ENCODE assay signal across 1 cellular context in genomic region chr1:175564119-175564518, GRCh38.
TF ChIP-seq lines count a peak whose summit lies in the region.

No MANE protein-coding gene starts in this region.

TF ChIP-seq in H1, 55 proteins besides CTCF, POLR2A, EP300 and RAD21:
- TF ChIP-seq, protein P1, sequence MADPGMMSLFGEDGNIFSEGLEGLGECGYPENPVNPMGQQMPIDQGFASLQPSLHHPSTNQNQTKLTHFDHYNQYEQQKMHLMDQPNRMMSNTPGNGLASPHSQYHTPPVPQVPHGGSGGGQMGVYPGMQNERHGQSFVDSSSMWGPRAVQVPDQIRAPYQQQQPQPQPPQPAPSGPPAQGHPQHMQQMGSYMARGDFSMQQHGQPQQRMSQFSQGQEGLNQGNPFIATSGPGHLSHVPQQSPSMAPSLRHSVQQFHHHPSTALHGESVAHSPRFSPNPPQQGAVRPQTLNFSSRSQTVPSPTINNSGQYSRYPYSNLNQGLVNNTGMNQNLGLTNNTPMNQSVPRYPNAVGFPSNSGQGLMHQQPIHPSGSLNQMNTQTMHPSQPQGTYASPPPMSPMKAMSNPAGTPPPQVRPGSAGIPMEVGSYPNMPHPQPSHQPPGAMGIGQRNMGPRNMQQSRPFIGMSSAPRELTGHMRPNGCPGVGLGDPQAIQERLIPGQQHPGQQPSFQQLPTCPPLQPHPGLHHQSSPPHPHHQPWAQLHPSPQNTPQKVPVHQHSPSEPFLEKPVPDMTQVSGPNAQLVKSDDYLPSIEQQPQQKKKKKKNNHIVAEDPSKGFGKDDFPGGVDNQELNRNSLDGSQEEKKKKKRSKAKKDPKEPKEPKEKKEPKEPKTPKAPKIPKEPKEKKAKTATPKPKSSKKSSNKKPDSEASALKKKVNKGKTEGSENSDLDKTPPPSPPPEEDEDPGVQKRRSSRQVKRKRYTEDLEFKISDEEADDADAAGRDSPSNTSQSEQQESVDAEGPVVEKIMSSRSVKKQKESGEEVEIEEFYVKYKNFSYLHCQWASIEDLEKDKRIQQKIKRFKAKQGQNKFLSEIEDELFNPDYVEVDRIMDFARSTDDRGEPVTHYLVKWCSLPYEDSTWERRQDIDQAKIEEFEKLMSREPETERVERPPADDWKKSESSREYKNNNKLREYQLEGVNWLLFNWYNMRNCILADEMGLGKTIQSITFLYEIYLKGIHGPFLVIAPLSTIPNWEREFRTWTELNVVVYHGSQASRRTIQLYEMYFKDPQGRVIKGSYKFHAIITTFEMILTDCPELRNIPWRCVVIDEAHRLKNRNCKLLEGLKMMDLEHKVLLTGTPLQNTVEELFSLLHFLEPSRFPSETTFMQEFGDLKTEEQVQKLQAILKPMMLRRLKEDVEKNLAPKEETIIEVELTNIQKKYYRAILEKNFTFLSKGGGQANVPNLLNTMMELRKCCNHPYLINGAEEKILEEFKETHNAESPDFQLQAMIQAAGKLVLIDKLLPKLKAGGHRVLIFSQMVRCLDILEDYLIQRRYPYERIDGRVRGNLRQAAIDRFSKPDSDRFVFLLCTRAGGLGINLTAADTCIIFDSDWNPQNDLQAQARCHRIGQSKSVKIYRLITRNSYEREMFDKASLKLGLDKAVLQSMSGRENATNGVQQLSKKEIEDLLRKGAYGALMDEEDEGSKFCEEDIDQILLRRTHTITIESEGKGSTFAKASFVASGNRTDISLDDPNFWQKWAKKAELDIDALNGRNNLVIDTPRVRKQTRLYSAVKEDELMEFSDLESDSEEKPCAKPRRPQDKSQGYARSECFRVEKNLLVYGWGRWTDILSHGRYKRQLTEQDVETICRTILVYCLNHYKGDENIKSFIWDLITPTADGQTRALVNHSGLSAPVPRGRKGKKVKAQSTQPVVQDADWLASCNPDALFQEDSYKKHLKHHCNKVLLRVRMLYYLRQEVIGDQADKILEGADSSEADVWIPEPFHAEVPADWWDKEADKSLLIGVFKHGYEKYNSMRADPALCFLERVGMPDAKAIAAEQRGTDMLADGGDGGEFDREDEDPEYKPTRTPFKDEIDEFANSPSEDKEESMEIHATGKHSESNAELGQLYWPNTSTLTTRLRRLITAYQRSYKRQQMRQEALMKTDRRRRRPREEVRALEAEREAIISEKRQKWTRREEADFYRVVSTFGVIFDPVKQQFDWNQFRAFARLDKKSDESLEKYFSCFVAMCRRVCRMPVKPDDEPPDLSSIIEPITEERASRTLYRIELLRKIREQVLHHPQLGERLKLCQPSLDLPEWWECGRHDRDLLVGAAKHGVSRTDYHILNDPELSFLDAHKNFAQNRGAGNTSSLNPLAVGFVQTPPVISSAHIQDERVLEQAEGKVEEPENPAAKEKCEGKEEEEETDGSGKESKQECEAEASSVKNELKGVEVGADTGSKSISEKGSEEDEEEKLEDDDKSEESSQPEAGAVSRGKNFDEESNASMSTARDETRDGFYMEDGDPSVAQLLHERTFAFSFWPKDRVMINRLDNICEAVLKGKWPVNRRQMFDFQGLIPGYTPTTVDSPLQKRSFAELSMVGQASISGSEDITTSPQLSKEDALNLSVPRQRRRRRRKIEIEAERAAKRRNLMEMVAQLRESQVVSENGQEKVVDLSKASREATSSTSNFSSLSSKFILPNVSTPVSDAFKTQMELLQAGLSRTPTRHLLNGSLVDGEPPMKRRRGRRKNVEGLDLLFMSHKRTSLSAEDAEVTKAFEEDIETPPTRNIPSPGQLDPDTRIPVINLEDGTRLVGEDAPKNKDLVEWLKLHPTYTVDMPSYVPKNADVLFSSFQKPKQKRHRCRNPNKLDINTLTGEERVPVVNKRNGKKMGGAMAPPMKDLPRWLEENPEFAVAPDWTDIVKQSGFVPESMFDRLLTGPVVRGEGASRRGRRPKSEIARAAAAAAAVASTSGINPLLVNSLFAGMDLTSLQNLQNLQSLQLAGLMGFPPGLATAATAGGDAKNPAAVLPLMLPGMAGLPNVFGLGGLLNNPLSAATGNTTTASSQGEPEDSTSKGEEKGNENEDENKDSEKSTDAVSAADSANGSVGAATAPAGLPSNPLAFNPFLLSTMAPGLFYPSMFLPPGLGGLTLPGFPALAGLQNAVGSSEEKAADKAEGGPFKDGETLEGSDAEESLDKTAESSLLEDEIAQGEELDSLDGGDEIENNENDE (IDR thresholded peaks at IDR 0.05; ENCODE audit: insufficient replicate concordance, low read length), result no peak
- TF ChIP-seq EGR1 (IDR thresholded peaks at IDR 0.05; ENCODE audit: borderline replicate concordance, low read depth, low read length), result no peak
